In the genomic region with DNA sequence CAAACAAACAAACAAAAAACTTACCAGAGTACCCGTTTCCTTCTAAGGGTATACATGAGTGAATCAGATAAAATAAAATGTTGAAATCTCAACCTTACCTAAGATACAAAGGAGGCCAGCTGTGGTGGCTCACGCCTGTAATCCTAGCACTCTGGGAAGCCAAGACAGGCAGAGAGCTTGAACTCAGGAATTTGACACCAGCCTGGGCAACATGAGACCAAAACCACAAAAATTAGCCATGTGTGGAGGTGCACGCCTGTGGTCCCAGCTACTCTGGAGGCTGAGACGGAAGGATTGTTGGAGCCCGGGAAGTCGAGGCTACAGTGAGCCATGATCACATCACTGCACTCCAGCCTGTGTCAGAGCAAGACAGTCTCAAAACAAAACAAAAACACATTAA, we compare ENCODE assay signal across 18 cellular contexts. TPM values are rescaled to one million over a fixed set of nuclear protein-coding genes. Genes with fewer than 3 reads are reported as not detected.
DNase-seq lines count a peak whose midpoint lies in the region; ATAC-seq and TF ChIP-seq lines count a peak whose summit lies in the region.
"Had no signal": no experiment of that assay in that cellular context is flagged by ENCODE, and none has a peak within 500 bp of the region (broad histone marks: within the 10 kb centered on the region; RNA-seq: fewer than 3 reads in every experiment).

No MANE protein-coding gene starts in this region.

- intact Hi-C loops in psoas muscle (cut with DNase I): no loop called here

- H3K36me3 ChIP-seq in HEK293 (ENCODE audit: control insufficient read depth in 2 of 2, insufficient read depth in 1 of 2, low read length in 2 of 2) (peaks cover 85 to 87% of the 10 kb centered on the region in 2 experiments), fibroblast of lung (ENCODE audit: control insufficient read depth, insufficient read depth, low read length) (peaks cover 3% of the 10 kb centered on the region), psoas muscle (ENCODE audit: insufficient read depth in 1 of 2, low read depth in 1 of 2) (peaks cover 23 to 100% of the 10 kb centered on the region in 2 donors)

- no peaks in the 10 kb centered on the region for H4K20me1 ChIP-seq in fibroblast of lung (ENCODE audit: control insufficient read depth, extremely low read depth, insufficient read depth, low read length)

- H3K4me1 ChIP-seq in HEK293 (ENCODE audit: control insufficient read depth, insufficient read depth, low read length) (no peaks in the 10 kb centered on the region), fibroblast of lung (ENCODE audit: control insufficient read depth, extremely low read depth, insufficient read depth, low read length) (no peaks in the 10 kb centered on the region), psoas muscle (no peaks in the 10 kb centered on the region)
- H3K4me1 ChIP-seq: A549, Peyer's patch had no signal

- CTCF ChIA-PET in HEK293 (lab: Yijun Ruan, JAX): interaction anchor here (0.7 to 2.1 kb wide), 2 partner anchors 16 to 17 kb away, joined by 4 to 8 read pairs; no protein-coding TSS in a partner anchor

- H3K27ac ChIP-seq in HEK293 (ENCODE audit: extremely low read depth, low read depth, low read length) (0 out of 2 replicates have a peak overlapping the region, but pooled peaks have one; percentile 14), fibroblast of lung (ENCODE audit: insufficient read depth, low read length) (no peak overlapping the region), psoas muscle (no peak overlapping the region)
- H3K27ac ChIP-seq: A549, Peyer's patch had no signal

- no peak overlapping the region for H3K4me2 ChIP-seq in fibroblast of lung (ENCODE audit: extremely low read depth, insufficient read depth, low read length)
- H3K4me2 ChIP-seq: A549 had no signal

- H3K79me2 ChIP-seq in fibroblast of lung (ENCODE audit: control insufficient read depth, insufficient read depth, low read length): no peaks in the 10 kb centered on the region

- WGBS in psoas muscle, 3 donors: 80 to 91% (median 86%) methylated on average over 6 of the region's 6 CpGs

- POLR2A ChIA-PET in HEK293 (lab: Yijun Ruan, JAX): interaction anchor here (0.9 kb wide), 1 partner anchor 11 kb away, joined by 3 read pairs; the partner anchor contains the start of gene FAM219B

- no peaks in the 10 kb centered on the region for H3K27me3 ChIP-seq in fibroblast of lung (ENCODE audit: control insufficient read depth, insufficient read depth, low read length)
- H3K27me3 ChIP-seq in psoas muscle (ENCODE audit: insufficient read depth in 3 of 3, low read length in 2 of 3): no peaks in the 10 kb centered on the region
- H3K27me3 ChIP-seq: MG63, Peyer's patch had no signal

- ATAC-seq in psoas muscle (peak in 3 of 4 donors; percentile 10 to 47 (median 16)), GM21528 (IDR thresholded peaks at IDR 0.05; ENCODE audit: low FRiP score, unreplicated experiment) (no peak)
- ATAC-seq: A549, Right ventricle myocardium inferior had no signal

- TF ChIP-seq CTCF in HEK293 (tag by site-specific recombination; IDR thresholded peaks at IDR 0.05): no peak
- no peak for TF ChIP-seq CTCF in fibroblast of lung (conservative IDR thresholded peaks at IDR 0.05 in 1 of 2, IDR thresholded peaks at IDR 0.05 in 1 of 2; ENCODE audit: low read depth in 1 of 2, low read length in 2 of 2)
- no peak for TF ChIP-seq CTCF in psoas muscle (IDR thresholded peaks at IDR 0.05)

- DNase-seq in RPMI7951 (ENCODE audit: low read depth) (peak; percentile 18), fibroblast of lung (ENCODE audit: low read depth in 2 of 2) (peak; percentile 14 to 27), psoas muscle (no peak), D341Med (ENCODE audit: low spot score) (no peak), NCI-H1105 (lab: John Stamatoyannopoulos, UW) (no peak), NCI-H2029 treated with DMSO at 0.1 percent for 48 hours (lab: John Stamatoyannopoulos, UW) (no peak)
- DNase-seq: DMS53, H7, MG63, NCI-H1436, NCI-H2029, NCI-H446, NCI-H526, Peyer's patch had no signal

- H3K9ac ChIP-seq in fibroblast of lung (ENCODE audit: insufficient read depth, low read length): no peak overlapping the region

- H2AFZ ChIP-seq in fibroblast of lung (ENCODE audit: low read length): no peak overlapping the region

- H3K4me3 ChIP-seq in HEK293 (ENCODE audit: low read depth, low read length) (no peak overlapping the region), fibroblast of lung (replicated peaks in 1 of 4; ENCODE audit: control extremely low read depth in 1 of 4, insufficient read depth in 1 of 4, low read depth in 3 of 4, low read length in 4 of 4) (no peak overlapping the region), psoas muscle (no peak overlapping the region)
- H3K4me3 ChIP-seq: A549, MG63, Peyer's patch had no signal

- H3K9me3 ChIP-seq in HEK293 (ENCODE audit: control insufficient read depth, insufficient read depth, low read depth, low read length): no peaks in the 10 kb centered on the region
- H3K9me3 ChIP-seq in fibroblast of lung (ENCODE audit: control insufficient read depth, insufficient read depth, low read depth, low read length): no peaks in the 10 kb centered on the region
- H3K9me3 ChIP-seq in psoas muscle: no peaks in the 10 kb centered on the region
- H3K9me3 ChIP-seq: A549, MG63, Peyer's patch had no signal

TF ChIP-seq in HEK293, 187 proteins besides CTCF, POLR2A, EP300 and RAD21:
- TF ChIP-seq ZFP69B (tag by site-specific recombination; IDR thresholded peaks at IDR 0.05): no peak
- no peak for TF ChIP-seq KLF16 (tag by site-specific recombination; IDR thresholded peaks at IDR 0.05)
- peak; percentile 33; the same call in 1 of the 2 replicates for TF ChIP-seq ZNF394 (tag by site-specific recombination; IDR thresholded peaks at IDR 0.05; ENCODE audit: borderline replicate concordance)
- TF ChIP-seq INSM2 (tag by site-specific recombination; IDR thresholded peaks at IDR 0.05): no peak
- no peak for TF ChIP-seq ZBTB8A (tag by site-specific recombination; IDR thresholded peaks at IDR 0.05)
- TF ChIP-seq ZNF529 (tag by site-specific recombination; IDR thresholded peaks at IDR 0.05; ENCODE audit: insufficient replicate concordance): no peak
- 0 out of 2 replicates have a peak, but pooled peaks have one; percentile 42 for TF ChIP-seq ZNF600 (tag by site-specific recombination; IDR thresholded peaks at IDR 0.05)
- TF ChIP-seq ZNF785 (tag by site-specific recombination; IDR thresholded peaks at IDR 0.05): no peak

RNA-seq across cellular contexts. Expression of gene FAM219B, which starts 11.0 kb away (rescaled TPM):
- 38.9 and 41.2 TPM in 2 replicates for total RNA-seq in RPMI7951 (2014; rRNA removed; shearing (Covaris generic))
- 40.6 and 53.8 TPM in 2 replicates for total RNA-seq in fibroblast of lung
- 23.0 and 35.3 TPM in 2 replicates for polyA plus RNA-seq in fibroblast of lung
- polyA plus RNA-seq in fibroblast of lung (2012): 20.0 and 24.8 TPM in 2 replicates
- polyA minus RNA-seq in fibroblast of lung (ENCODE audit: low replicate concordance): 25.5 and 76.7 TPM in 2 replicates
- total RNA-seq in psoas muscle: 10 to 100 TPM; 41.0 to 78.0 (median 53.7) TPM
- 10 to 100 TPM; 26.5 to 48.4 (median 27.2) TPM for polyA plus RNA-seq in psoas muscle

RNA-seq across cellular contexts. Expression of gene COX5A, which starts 20.2 kb away (rescaled TPM):
- 133 and 184 TPM in 2 replicates for total RNA-seq in RPMI7951 (2014; rRNA removed; shearing (Covaris generic))
- total RNA-seq in fibroblast of lung (33.1 and 41.9 TPM in 2 replicates), psoas muscle (100 to 1,000 TPM; 635 to 910 (median 767) TPM)
- polyA plus RNA-seq in fibroblast of lung (183 and 213 TPM in 2 replicates), psoas muscle (1,000 to 10,000 TPM in 2 of 3 donors, 100 to 1,000 TPM in 1; 974 to 1,651 (median 1,366) TPM)
- polyA plus RNA-seq in fibroblast of lung (2012): 204 and 268 TPM in 2 replicates
- polyA minus RNA-seq in fibroblast of lung (ENCODE audit: low replicate concordance): 26.8 and 54.7 TPM in 2 replicates

RNA-seq across cellular contexts. Expression of gene MPI, which starts 27.8 kb away (rescaled TPM):
- 142 and 162 TPM in 2 replicates for total RNA-seq in RPMI7951 (2014; rRNA removed; shearing (Covaris generic))
- total RNA-seq in fibroblast of lung (33.1 and 50.7 TPM in 2 replicates), psoas muscle (10 to 100 TPM; 37.6 to 61.2 (median 43.2) TPM)
- polyA plus RNA-seq in fibroblast of lung (65.0 and 65.5 TPM in 2 replicates), psoas muscle (10 to 100 TPM; 26.4 to 50.5 (median 38.9) TPM)
- polyA plus RNA-seq in fibroblast of lung (2012): 46.3 and 51.0 TPM in 2 replicates
- polyA minus RNA-seq in fibroblast of lung (ENCODE audit: low replicate concordance): 93.5 and 99.3 TPM in 2 replicates

RNA-seq across cellular contexts. Expression of gene RPP25, which starts 38.9 kb away (rescaled TPM):
- total RNA-seq in RPMI7951 (2014; rRNA removed; shearing (Covaris generic)): 9.7 and 14.9 TPM in 2 replicates
- total RNA-seq in fibroblast of lung: 0.50 and 3.1 TPM in 2 replicates
- 1.00 and 2.3 TPM in 2 replicates for polyA plus RNA-seq in fibroblast of lung
- 1.3 and 3.3 TPM in 2 replicates for polyA plus RNA-seq in fibroblast of lung (2012)
- polyA minus RNA-seq in fibroblast of lung (ENCODE audit: low replicate concordance): 0.51 and 0.96 TPM in 2 replicates
- total RNA-seq in psoas muscle: 1 to 10 TPM in 3 of 4 donors, under 1 TPM in 1; 0.64 to 1.9 (median 1.4) TPM
- polyA plus RNA-seq in psoas muscle: 10 to 100 TPM in 1 of 3 donors, 1 to 10 TPM in 2; 1.7 to 11.6 (median 2.3) TPM

RNA-seq across cellular contexts. Expression of gene SCAMP2, which starts 44.5 kb away (rescaled TPM):
- total RNA-seq in RPMI7951 (2014; rRNA removed; shearing (Covaris generic)): 27.8 and 31.4 TPM in 2 replicates
- total RNA-seq in fibroblast of lung (11.8 and 15.5 TPM in 2 replicates), psoas muscle (10 to 100 TPM; 32.1 to 67.3 (median 52.6) TPM)
- polyA plus RNA-seq in fibroblast of lung (86.2 and 115 TPM in 2 replicates), psoas muscle (10 to 100 TPM; 40.2 to 73.6 (median 48.6) TPM)
- polyA plus RNA-seq in fibroblast of lung (2012): 55.3 and 67.0 TPM in 2 replicates
- 302 and 321 TPM in 2 replicates for polyA minus RNA-seq in fibroblast of lung (ENCODE audit: low replicate concordance)

Comparison
In these comparisons a context has a peak if more than half of its experiments do, and no peak if none do; other contexts are left out.
1. DNase-seq: peak in RPMI7951 (single experiment) and fibroblast of lung (2 of 2); none in psoas muscle (0 of 2), D341Med (single experiment), NCI-H1105 (single experiment) and NCI-H2029 treated with DMSO at 0.1 percent for 48 hours (single experiment).